18 cellular contexts compared by ENCODE assay signal in the genomic region with DNA sequence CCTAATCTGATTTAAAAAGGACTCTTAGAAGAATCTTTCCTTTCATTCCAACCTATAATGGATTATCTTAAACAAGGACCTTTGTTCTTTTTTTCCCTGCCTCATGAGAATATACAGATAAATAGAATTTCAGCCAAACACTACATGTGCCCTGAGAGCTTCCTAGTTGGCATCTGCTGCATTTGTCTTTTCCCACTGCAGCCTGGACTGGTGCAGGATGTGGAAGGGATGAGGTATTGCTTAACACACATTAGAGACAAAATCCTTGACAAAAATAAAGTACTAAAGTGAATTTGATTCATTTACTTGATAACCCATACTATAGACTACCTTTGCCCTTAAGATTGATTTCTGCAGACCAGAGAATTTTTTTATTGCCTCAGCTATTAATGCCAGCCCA. TPM values are rescaled to one million over a fixed set of nuclear protein-coding genes. Genes with fewer than 3 reads are reported as not detected.
"Had no signal": no experiment of that assay in that cellular context is flagged by ENCODE, and none has a peak within 500 bp of the region (broad histone marks: within the 10 kb centered on the region; RNA-seq: fewer than 3 reads in every experiment).

No MANE protein-coding gene starts in this region.

- H3K27me3 ChIP-seq: heart left ventricle, upper lobe of right lung had no signal

- DNase-seq: activated B cell treated with CpG ODN at 0.5 μM for 24 hours; activated CD4-positive, alpha-beta T cell treated with anti-CD3 and anti-CD28 coated beads, Interleukin-2, amount 50 U/mL, for 1 hour; activated naive CD4-positive, alpha-beta T cell treated with anti-CD3 and anti-CD28 coated beads, Interleukin-2, amount 50 U/mL, for 16 hours; amygdala; cerebellar nuclear complex; dermis blood vessel endothelial cell; endodermal cell; heart left ventricle; left colon; occipital lobe; psoas muscle; stimulated activated CD4-positive, alpha-beta T cell treated with anti-CD3 and anti-CD28 coated beads, Interleukin-4, amount 100 ng/mL, for 1 hour; stimulated activated CD8-positive, alpha-beta memory T cell treated with anti-CD3 and anti-CD28 coated beads, Interleukin-4, amount 100 ng/mL, for 48 hours; stimulated activated naive CD8-positive, alpha-beta T cell treated with anti-CD3 and anti-CD28 coated beads, Interleukin-15, Interleukin-2, amounts not matched to agents 100 U/mL and 50 U/mL, for 24 hours; T-helper 17 cell; upper lobe of right lung had no signal

- H3K36me3 Mint-ChIP-seq: brain had no signal

- H3K4me3 ChIP-seq: psoas muscle, upper lobe of right lung had no signal

- H3K9me3 Mint-ChIP-seq: activated B cell treated with CpG ODN at 0.5 μM for 24 hours had no signal

- H3K9me3 ChIP-seq: psoas muscle, upper lobe of right lung had no signal

- H3K4me3 Mint-ChIP-seq: activated B cell treated with CpG ODN at 0.5 μM for 24 hours, brain, endodermal cell, nephron, T-helper 17 cell had no signal

- H3K4me1 Mint-ChIP-seq: endodermal cell, nephron had no signal

- H3K27ac Mint-ChIP-seq: activated B cell treated with CpG ODN at 0.5 μM for 24 hours, endodermal cell, nephron, T-helper 17 cell had no signal

- H3K27me3 Mint-ChIP-seq: brain had no signal

- ATAC-seq: left colon; psoas muscle; stimulated activated naive CD8-positive, alpha-beta T cell treated with anti-CD3 and anti-CD28 coated beads, Interleukin-15, Interleukin-2, amounts not matched to agents 100 U/mL and 50 U/mL, for 24 hours; T-helper 17 cell had no signal

RNA-seq across cellular contexts. Expression of gene PALMD, which starts 59.5 kb away (rescaled TPM):
- total RNA-seq: activated B cell treated with CpG ODN at 0.5 μM for 24 hours, T-helper 17 cell had no signal
